In the genomic region with DNA sequence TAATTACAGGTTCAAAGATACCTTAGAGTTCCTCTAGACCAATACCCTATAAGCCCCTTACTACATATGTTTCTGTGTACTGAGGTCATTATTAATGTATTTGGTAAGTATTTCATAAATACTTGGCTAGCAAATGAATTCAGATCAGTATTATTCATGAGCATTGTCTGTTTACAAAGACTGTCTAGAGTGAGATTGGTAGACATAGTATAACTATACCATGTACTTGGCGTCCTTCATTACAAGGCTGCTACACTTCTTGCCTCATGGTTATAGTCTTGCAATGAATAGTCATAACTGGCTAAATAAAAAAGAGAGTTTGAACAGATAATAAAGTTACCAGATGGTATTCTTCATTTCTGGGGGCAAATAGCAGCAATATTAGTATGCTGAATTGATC, we compare ENCODE assay signal across 22 cellular contexts.
"Had no signal": no experiment of that assay in that cellular context is flagged by ENCODE, and none has a peak within 500 bp of the region (broad histone marks: within the 10 kb centered on the region; RNA-seq: fewer than 3 reads in every experiment).

No MANE protein-coding gene starts in this region.

- ATAC-seq: left colon; left lung; lower lobe of right lung; naive thymus-derived CD8-positive, alpha-beta T cell; psoas muscle; right lobe of liver; stimulated activated memory B cell treated with anti-CD40 and anti-IgM and Interleukin-4, amounts not matched to agents 10 μg/mL and 1 μg/mL and 100 μg/mL, for 72 hours; stimulated activated naive CD8-positive, alpha-beta T cell treated with anti-CD3 and anti-CD28 coated beads, Interleukin-15, amount 100 ng/mL, for 72 hours had no signal

- H3K27ac Mint-ChIP-seq: nephron; stimulated activated memory B cell treated with anti-CD40 and anti-IgM and Interleukin-4, amounts not matched to agents 10 μg/mL and 1 μg/mL and 100 μg/mL, for 72 hours; stimulated activated naive CD8-positive, alpha-beta T cell treated with anti-CD3 and anti-CD28 coated beads, Interleukin-15, amount 100 ng/mL, for 72 hours; type B pancreatic cell had no signal

- H3K4me3 Mint-ChIP-seq: naive thymus-derived CD8-positive, alpha-beta T cell; nephron; neural crest cell; stimulated activated memory B cell treated with anti-CD40 and anti-IgM and Interleukin-4, amounts not matched to agents 10 μg/mL and 1 μg/mL and 100 μg/mL, for 72 hours; stimulated activated naive CD8-positive, alpha-beta T cell treated with anti-CD3 and anti-CD28 coated beads, Interleukin-15, amount 100 ng/mL, for 72 hours; type B pancreatic cell had no signal

- H3K9me3 Mint-ChIP-seq: naive thymus-derived CD8-positive, alpha-beta T cell; nephron; neural crest cell; stimulated activated memory B cell treated with anti-CD40 and anti-IgM and Interleukin-4, amounts not matched to agents 10 μg/mL and 1 μg/mL and 100 μg/mL, for 72 hours; stimulated activated naive CD8-positive, alpha-beta T cell treated with anti-CD3 and anti-CD28 coated beads, Interleukin-15, amount 100 ng/mL, for 72 hours; type B pancreatic cell had no signal

- H3K4me1 Mint-ChIP-seq: nephron, neural crest cell had no signal

- DNase-seq: kidney; left colon; left lung; lower lobe of right lung; mammary epithelial cell; mesenchymal stem cell; naive thymus-derived CD8-positive, alpha-beta T cell; occipital lobe; psoas muscle; right lobe of liver; stimulated activated CD4-positive, alpha-beta T cell treated with anti-CD3 and anti-CD28 coated beads, Interleukin-1b, Interleukin-23, amount 100 ng/mL, for 48 hours; stimulated activated CD4-positive, alpha-beta T cell treated with anti-CD3 and anti-CD28 coated beads, Interleukin-2, amount 100 ng/mL, for 48 hours; stimulated activated CD4-positive, alpha-beta T cell treated with anti-CD3 and anti-CD28 coated beads, Interleukin-4, amount 100 ng/mL, for 4 hours; stimulated activated CD8-positive, alpha-beta memory T cell treated with anti-CD3 and anti-CD28 coated beads, Interleukin-4, amount 100 ng/mL, for 48 hours; stimulated activated naive CD4-positive, alpha-beta T cell treated with Interleukin-2 at 50 U/mL for 16 hours; stimulated activated naive CD8-positive, alpha-beta T cell treated with anti-CD3 and anti-CD28 coated beads, Interleukin-15, amount 100 ng/mL, for 72 hours; substantia nigra; uterus had no signal

- H3K27me3 Mint-ChIP-seq: naive thymus-derived CD8-positive, alpha-beta T cell; stimulated activated memory B cell treated with anti-CD40 and anti-IgM and Interleukin-4, amounts not matched to agents 10 μg/mL and 1 μg/mL and 100 μg/mL, for 72 hours; stimulated activated naive CD8-positive, alpha-beta T cell treated with anti-CD3 and anti-CD28 coated beads, Interleukin-15, amount 100 ng/mL, for 72 hours; type B pancreatic cell had no signal
